ENCODE assay signal across 30 cellular contexts in genomic region chr9:112477330-112477729, GRCh38.
"Had no signal": no experiment of that assay in that cellular context is flagged by ENCODE, and none has a peak within 500 bp of the region (broad histone marks: within the 10 kb centered on the region; RNA-seq: fewer than 3 reads in every experiment).

No MANE protein-coding gene starts in this region.

- H3K4me3 Mint-ChIP-seq: naive thymus-derived CD4-positive, alpha-beta T cell; natural killer cell; nephron; neural progenitor cell; stimulated activated memory B cell treated with anti-CD40 and anti-IgM and Interleukin-4, amounts not matched to agents 10 μg/mL and 1 μg/mL and 100 μg/mL, for 72 hours; stimulated activated naive CD8-positive, alpha-beta T cell treated with anti-CD3 and anti-CD28 coated beads, Interleukin-15, amount 100 ng/mL, for 72 hours; type B pancreatic cell had no signal

- H3K36me3 Mint-ChIP-seq: natural killer cell had no signal

- H3K27ac Mint-ChIP-seq: naive thymus-derived CD4-positive, alpha-beta T cell; natural killer cell; nephron; neural progenitor cell; progenitor cell of endocrine pancreas; stimulated activated memory B cell treated with anti-CD40 and anti-IgM and Interleukin-4, amounts not matched to agents 10 μg/mL and 1 μg/mL and 100 μg/mL, for 72 hours; type B pancreatic cell had no signal

- DNase-seq: naive thymus-derived CD4-positive, alpha-beta T cell; natural killer cell; occipital lobe; ovary; psoas muscle; spleen; stimulated activated CD4-positive, alpha-beta T cell treated with anti-CD3 and anti-CD28 coated beads, Interleukin-12 subunit alpha, Interleukin-12 subunit beta, amount 100 ng/mL, for 4 hours; stimulated activated CD4-positive, alpha-beta T cell treated with anti-CD3 and anti-CD28 coated beads, Interleukin-1b, Interleukin-23, amount 100 ng/mL, for 48 hours; stimulated activated CD4-positive, alpha-beta T cell treated with anti-CD3 and anti-CD28 coated beads, Interleukin-4, amount 100 ng/mL, for 1 hour; stimulated activated CD4-positive, alpha-beta T cell treated with anti-CD3 and anti-CD28 coated beads, Interleukin-4, amount 100 ng/mL, for 4 hours; stimulated activated CD8-positive, alpha-beta memory T cell treated with anti-CD3 and anti-CD28 coated beads, Interleukin-4, amount 100 ng/mL, for 48 hours; stimulated activated naive CD4-positive, alpha-beta T cell; stimulated activated naive CD8-positive, alpha-beta T cell treated with anti-CD3 and anti-CD28 coated beads, Interleukin-15, amount 100 ng/mL, for 72 hours; stimulated activated naive CD8-positive, alpha-beta T cell treated with anti-CD3 and anti-CD28 coated beads, Interleukin-15, Interleukin-2, amounts not matched to agents 100 U/mL and 50 U/mL, for 24 hours; substantia nigra; testis; tibial artery; transverse colon; upper lobe of right lung; uterus had no signal

- H3K9me3 Mint-ChIP-seq: stimulated activated naive CD8-positive, alpha-beta T cell treated with anti-CD3 and anti-CD28 coated beads, Interleukin-15, amount 100 ng/mL, for 72 hours; type B pancreatic cell had no signal

- H3K4me1 ChIP-seq: neural progenitor cell, parathyroid adenoma, psoas muscle, spleen, suprapubic skin, testis, tibial artery, transverse colon, upper lobe of right lung, uterus had no signal

- H3K27ac ChIP-seq: neural progenitor cell, ovary, parathyroid adenoma, psoas muscle, skin epidermis, spleen, suprapubic skin, testis, tibial artery, transverse colon, upper lobe of right lung, uterus had no signal

- H3K27me3 ChIP-seq: neural progenitor cell, ovary, spleen, suprapubic skin, testis, tibial artery, transverse colon, upper lobe of right lung, uterus had no signal

- H3K9me3 ChIP-seq: ovary, testis, transverse colon, upper lobe of right lung had no signal

- H3K27me3 Mint-ChIP-seq: naive thymus-derived CD4-positive, alpha-beta T cell; progenitor cell of endocrine pancreas; stimulated activated memory B cell treated with anti-CD40 and anti-IgM and Interleukin-4, amounts not matched to agents 10 μg/mL and 1 μg/mL and 100 μg/mL, for 72 hours; stimulated activated naive CD8-positive, alpha-beta T cell treated with anti-CD3 and anti-CD28 coated beads, Interleukin-15, amount 100 ng/mL, for 72 hours; type B pancreatic cell had no signal

- ATAC-seq: naive thymus-derived CD4-positive, alpha-beta T cell; natural killer cell; psoas muscle; sciatic nerve; stimulated activated memory B cell treated with anti-CD40 and anti-IgM and Interleukin-4, amounts not matched to agents 10 μg/mL and 1 μg/mL and 100 μg/mL, for 72 hours; stimulated activated naive CD8-positive, alpha-beta T cell treated with anti-CD3 and anti-CD28 coated beads, Interleukin-15, amount 100 ng/mL, for 72 hours; stimulated activated naive CD8-positive, alpha-beta T cell treated with anti-CD3 and anti-CD28 coated beads, Interleukin-15, Interleukin-2, amounts not matched to agents 100 U/mL and 50 U/mL, for 24 hours; upper lobe of right lung had no signal

- H3K36me3 ChIP-seq: neural progenitor cell, ovary, transverse colon, uterus had no signal

- H3K4me3 ChIP-seq: neural progenitor cell, ovary, psoas muscle, skin epidermis, smooth muscle cell, spleen, suprapubic skin, testis, tibial artery, transverse colon, upper lobe of right lung, uterus had no signal

- H3K4me1 Mint-ChIP-seq: natural killer cell; nephron; neural progenitor cell; stimulated activated memory B cell treated with anti-CD40 and anti-IgM and Interleukin-4, amounts not matched to agents 10 μg/mL and 1 μg/mL and 100 μg/mL, for 72 hours; stimulated activated naive CD8-positive, alpha-beta T cell treated with anti-CD3 and anti-CD28 coated beads, Interleukin-15, amount 100 ng/mL, for 72 hours had no signal
